Comparison of ENCODE assay signal across 17 cellular contexts in the genomic region with DNA sequence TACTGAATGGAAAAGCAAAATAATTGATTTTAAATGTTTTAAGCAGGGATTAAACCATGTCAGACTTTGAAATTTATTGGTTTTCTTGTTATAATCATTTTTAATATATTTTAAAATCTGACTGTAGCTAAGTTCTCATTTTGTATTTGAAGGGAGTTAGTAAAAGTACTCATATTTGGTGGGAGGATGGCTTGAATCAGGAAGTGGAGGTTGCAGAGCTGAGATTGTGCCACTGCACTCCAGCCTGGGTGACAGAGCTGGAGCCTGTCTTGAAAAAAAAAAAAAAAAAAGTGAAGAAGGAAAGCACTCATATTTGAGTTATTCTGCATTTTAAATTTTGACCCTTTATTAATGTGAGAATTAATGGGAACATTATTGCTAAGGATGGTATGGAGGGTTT.
"Had no signal": no experiment of that assay in that cellular context is flagged by ENCODE, and none has a peak within 500 bp of the region (broad histone marks: within the 10 kb centered on the region; RNA-seq: fewer than 3 reads in every experiment).

No MANE protein-coding gene starts in this region.

- ATAC-seq: activated CD4-positive, alpha-beta T cell treated with anti-CD3 and anti-CD28 coated beads for 36 hours; activated naive CD4-positive, alpha-beta T cell treated with anti-CD3 and anti-CD28 coated beads, Interleukin-2, amount 50 U/mL, for 72 hours; esophagus mucosa; gastroesophageal sphincter; heart right ventricle; left lung; natural killer cell treated with Interleukin-12 subunit alpha and Interleukin-12 subunit beta and Interleukin-15 and Interleukin-18, amount 100 ng/mL, for 72 hours; sciatic nerve; stimulated activated naive B cell treated with anti-CD40 and anti-IgM and Interleukin-4, amounts not matched to agents 10 μg/mL and 1 μg/mL and 100 μg/mL, for 72 hours; upper lobe of right lung; WTC11 had no signal

- DNase-seq: activated CD4-positive, alpha-beta T cell treated with anti-CD3 and anti-CD28 coated beads for 36 hours; activated CD4-positive, alpha-beta T cell treated with anti-CD3 and anti-CD28 coated beads, Interleukin-2, amount 50 U/mL, for 48 hours; activated gamma-delta T cell treated with Interleukin-2 at 50 U/mL for 16 hours; activated T-cell treated with anti-CD3 and anti-CD28 coated beads for 4 hours; adrenal gland; effector CD8-positive, alpha-beta T cell; heart right ventricle; left lung; stimulated activated CD4-positive, alpha-beta T cell treated with anti-CD3 and anti-CD28 coated beads, Interleukin-4, amount 100 ng/mL, for 24 hours; stimulated activated naive B cell treated with anti-CD40 and anti-IgM and Interleukin-4, amounts not matched to agents 10 μg/mL and 1 μg/mL and 100 μg/mL, for 72 hours; upper lobe of right lung had no signal
